ENCODE assay signal across 8 cellular contexts in the genomic region with DNA sequence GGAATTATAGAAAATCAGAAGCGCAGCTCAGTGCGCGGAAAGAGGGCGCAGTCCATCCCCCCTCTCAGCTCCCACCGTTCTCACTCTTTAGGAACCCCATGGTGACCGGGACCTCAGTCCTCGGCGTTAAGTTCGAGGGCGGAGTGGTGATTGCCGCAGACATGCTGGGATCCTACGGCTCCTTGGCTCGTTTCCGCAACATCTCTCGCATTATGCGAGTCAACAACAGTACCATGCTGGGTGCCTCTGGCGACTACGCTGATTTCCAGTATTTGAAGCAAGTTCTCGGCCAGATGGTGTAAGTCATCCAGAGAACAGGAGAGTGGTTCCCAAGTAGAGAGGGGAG. TPM values are rescaled to one million over a fixed set of nuclear protein-coding genes. Genes with fewer than 3 reads are reported as not detected.
A peak's percentile ranks its signal among the peaks of the same experiment; 100 is the strongest.
DNase-seq lines count a peak whose midpoint lies in the region; ATAC-seq and TF ChIP-seq lines count a peak whose summit lies in the region.

No MANE protein-coding gene starts in this region.

- 2% methylated on average over 19 of the region's 19 CpGs for WGBS in smooth muscle cell (ENCODE audit: low lambda C conversion rate)

- ATAC-seq in GM18868 (IDR thresholded peaks at IDR 0.05; ENCODE audit: unreplicated experiment) = no peak

- H3K79me2 ChIP-seq in smooth muscle cell (ENCODE audit: low read depth) = peaks cover 15% of the 10 kb centered on the region

- DNase-seq in DMS53 (lab: John Stamatoyannopoulos, UW) (peak; percentile 58), DMS53 treated with DMSO at 0.1 percent for 48 hours (lab: John Stamatoyannopoulos, UW; ENCODE audit: unreplicated experiment) (no peak), LNCaP clone FGC (ENCODE audit: low read depth) (no peak), ascending aorta (ENCODE audit: low spot score in 2 of 2) (no peak), smooth muscle cell (lab: John Stamatoyannopoulos, UW; ENCODE audit: unreplicated experiment) (no peak), NCI-H187 (lab: John Stamatoyannopoulos, UW) (no peak)

- peaks cover 6 to 12% of the 10 kb centered on the region in 2 donors for H3K4me1 ChIP-seq in ascending aorta
- no peaks in the 10 kb centered on the region for H3K4me1 ChIP-seq in iPS-15b (ENCODE audit: control insufficient read depth, insufficient read depth, low read length)
- peaks cover 9% of the 10 kb centered on the region for H3K4me1 ChIP-seq in smooth muscle cell (ENCODE audit: low read depth)

- H3K36me3 ChIP-seq in ascending aorta (peaks cover 33 to 34% of the 10 kb centered on the region in 2 donors), iPS-15b (ENCODE audit: control insufficient read depth, insufficient read depth, low read length) (peaks cover 17% of the 10 kb centered on the region), smooth muscle cell (ENCODE audit: low read depth) (no peaks in the 10 kb centered on the region)

- H3K27me3 ChIP-seq in ascending aorta = no peaks in the 10 kb centered on the region
- H3K27me3 ChIP-seq in iPS-15b (ENCODE audit: control insufficient read depth, insufficient read depth, low read length) = no peaks in the 10 kb centered on the region
- no peaks in the 10 kb centered on the region for H3K27me3 ChIP-seq in smooth muscle cell (ENCODE audit: low read depth)

- peak overlapping the region; percentile 40 for H2AFZ ChIP-seq in smooth muscle cell (ENCODE audit: low read depth)

- H3K4me2 ChIP-seq in smooth muscle cell = peak overlapping the region; percentile 90

- peak overlapping the region; percentile 98 for H3K4me3 ChIP-seq in LNCaP clone FGC (ENCODE audit: low read depth, low read length)
- H3K4me3 ChIP-seq in ascending aorta = peak overlapping the region; percentile 95 to 98
- H3K4me3 ChIP-seq in iPS-15b (ENCODE audit: low read depth, low read length) = peak overlapping the region; percentile 95
- peak overlapping the region; percentile 91 for H3K4me3 ChIP-seq in smooth muscle cell

- peaks cover 38% of the 10 kb centered on the region for H3F3A ChIP-seq in smooth muscle cell (ENCODE audit: low read depth)

- H3K9me3 ChIP-seq in ascending aorta (no peaks in the 10 kb centered on the region), iPS-15b (ENCODE audit: control insufficient read depth, insufficient read depth, low read length) (no peaks in the 10 kb centered on the region), smooth muscle cell (replicated peaks; ENCODE audit: low read depth) (no peaks in the 10 kb centered on the region)

- peak overlapping the region; percentile 95 for H3K27ac ChIP-seq in ascending aorta
- H3K27ac ChIP-seq in smooth muscle cell (ENCODE audit: low read depth) = peak overlapping the region; percentile 89

- intact Hi-C loops in ascending aorta (cut with DNase I) = loop anchor here (1.0 to 5.0 kb wide), 5 partner anchors 28 to 118 kb away; partner anchors contain the start of genes PI4KB, RFX5, SELENBP1 and ZNF687

- H3K9ac ChIP-seq in iPS-15b (ENCODE audit: low read depth, low read length) = peak overlapping the region; percentile 94
- peak overlapping the region; percentile 97 for H3K9ac ChIP-seq in smooth muscle cell (ENCODE audit: low read depth)

- H4K20me1 ChIP-seq in smooth muscle cell (ENCODE audit: low read depth) = peaks cover 29% of the 10 kb centered on the region

- TF ChIP-seq CTCF in LNCaP clone FGC (IDR thresholded peaks at IDR 0.05; ENCODE audit: control insufficient read depth, extremely low read depth, insufficient read depth) = no peak
- TF ChIP-seq CTCF in ascending aorta (IDR thresholded peaks at IDR 0.05) = no peak
- TF ChIP-seq CTCF in smooth muscle cell (IDR thresholded peaks at IDR 0.05; ENCODE audit: borderline replicate concordance, insufficient read depth, poor library complexity, severe bottlenecking) = no peak

RNA-seq across cellular contexts. Expression of gene PSMB4, which starts 0.5 kb away (rescaled TPM):
- total RNA-seq in ascending aorta (320 TPM), smooth muscle cell (308 and 316 TPM in 2 replicates)
- 88.6 and 94.1 TPM in 2 replicates for polyA plus RNA-seq in smooth muscle cell

RNA-seq across cellular contexts. Expression of gene SELENBP1, which starts 27.4 kb away (rescaled TPM):
- total RNA-seq in ascending aorta (102 TPM), smooth muscle cell (22.0 and 26.7 TPM in 2 replicates)
- 28.8 and 40.2 TPM in 2 replicates for polyA plus RNA-seq in smooth muscle cell

RNA-seq across cellular contexts. Expression of gene RFX5, which starts 52.8 kb away (rescaled TPM):
- total RNA-seq in ascending aorta = 8.4 TPM
- total RNA-seq in smooth muscle cell = 22.7 and 53.0 TPM in 2 replicates
- 12.4 and 16.3 TPM in 2 replicates for polyA plus RNA-seq in smooth muscle cell

RNA-seq across cellular contexts. Expression of gene POGZ, which starts 59.4 kb away (rescaled TPM):
- 18.1 TPM for total RNA-seq in ascending aorta
- total RNA-seq in smooth muscle cell = 40.9 and 47.0 TPM in 2 replicates
- 20.5 and 24.8 TPM in 2 replicates for polyA plus RNA-seq in smooth muscle cell
